Comparison of ENCODE assay signal across 12 cellular contexts in genomic region chr1:208177656-208178055, GRCh38.
DNase-seq lines count a peak whose midpoint lies in the region; ATAC-seq and TF ChIP-seq lines count a peak whose summit lies in the region.
"Had no signal": no experiment of that assay in that cellular context is flagged by ENCODE, and none has a peak within 500 bp of the region (broad histone marks: within the 10 kb centered on the region; RNA-seq: fewer than 3 reads in every experiment).

No MANE protein-coding gene starts in this region.

- ATAC-seq in GM19035 (IDR thresholded peaks at IDR 0.05; ENCODE audit: unreplicated experiment) = peak; percentile 71
- ATAC-seq in HG03039 (IDR thresholded peaks at IDR 0.05; ENCODE audit: unreplicated experiment) = peak; percentile 81
- peak; percentile 84 for ATAC-seq in mucosa of descending colon
- ATAC-seq in GM21423 (IDR thresholded peaks at IDR 0.05; ENCODE audit: unreplicated experiment) = no peak

- no peaks in the 10 kb centered on the region for H3K9me3 ChIP-seq in mucosa of descending colon

- TF ChIP-seq CTCF in mucosa of descending colon (IDR thresholded peaks at IDR 0.05) = no peak

- DNase-seq in NCI-H774 (lab: John Stamatoyannopoulos, UW) (peak; percentile 49), mucosa of descending colon (peak in 2 of 3 donors; percentile 67 to 81), middle frontal gyrus (ENCODE audit: extremely low spot score, low spot score) (no peak), T-helper 1 cell (no peak), GF-D8 (lab: John Stamatoyannopoulos, UW) (no peak)
- DNase-seq: activated naive CD4-positive, alpha-beta T cell; retina; stimulated activated naive CD4-positive, alpha-beta T cell treated with Interleukin-2 at 50 U/mL for 16 hours had no signal

- intact Hi-C loops in mucosa of descending colon (cut with DNase I, micrococcal nuclease) = no loop called here

- H3K36me3 ChIP-seq in mucosa of descending colon (ENCODE audit: low read depth) = no peaks in the 10 kb centered on the region

- H3K4me1 ChIP-seq in mucosa of descending colon (ENCODE audit: low read depth) = peaks cover 33% of the 10 kb centered on the region

- H3K4me3 ChIP-seq in mucosa of descending colon = no peak overlapping the region
- H3K4me3 ChIP-seq: SK-N-MC had no signal

Comparison
In these comparisons a context has a peak if more than half of its experiments do, and no peak if none do; other contexts are left out.
1. DNase-seq: peak in NCI-H774 (single experiment) and mucosa of descending colon (2 of 3); none in middle frontal gyrus (single experiment), T-helper 1 cell (0 of 5) and GF-D8 (single experiment).